Comparison of ENCODE assay signal across 8 cellular contexts in the genomic region with DNA sequence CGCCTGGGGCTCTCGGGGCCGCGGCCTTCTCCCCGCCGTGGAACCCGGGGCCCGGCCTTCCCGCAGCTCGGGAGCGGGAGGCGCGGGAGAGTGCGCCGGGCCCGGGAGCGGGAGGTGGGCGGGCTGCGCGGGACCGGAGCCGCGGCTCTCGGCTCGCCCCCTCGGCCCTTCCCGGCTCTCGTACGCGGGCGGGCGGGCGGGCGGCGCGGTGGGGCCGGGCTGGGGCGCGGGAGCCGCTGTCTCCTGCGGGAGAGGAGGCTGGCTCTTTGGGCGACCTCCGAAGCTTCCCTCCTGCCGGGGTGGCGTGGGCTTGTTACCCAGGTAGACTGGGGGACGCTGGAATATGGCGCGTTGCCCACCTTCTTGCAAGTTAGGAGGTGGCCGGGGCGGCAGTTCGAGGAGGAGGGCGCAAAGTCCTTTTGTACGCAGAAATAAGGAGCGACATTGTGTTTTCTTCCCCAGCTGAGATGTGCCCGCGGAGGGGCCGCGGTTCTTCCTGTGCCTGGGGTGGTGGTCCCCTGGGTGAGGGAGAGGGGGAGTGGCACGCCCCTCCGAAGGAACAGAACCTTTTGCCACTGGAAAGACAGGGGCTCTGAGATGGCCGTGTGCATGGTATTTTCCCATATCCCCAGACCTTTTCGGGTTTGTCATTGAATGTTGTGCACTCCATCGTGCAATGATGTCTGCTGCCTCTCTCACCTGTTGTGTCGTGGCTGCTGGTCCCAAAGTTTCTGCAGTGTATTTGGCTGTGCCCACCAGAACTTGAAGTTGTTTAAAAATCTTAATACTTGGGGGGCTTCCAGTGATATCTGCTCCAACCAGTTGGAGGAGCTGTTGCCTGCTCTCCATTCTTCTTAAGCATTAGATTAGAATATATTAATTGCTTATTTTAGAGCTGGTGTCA. TPM values are rescaled to one million over a fixed set of nuclear protein-coding genes. Genes with fewer than 3 reads are reported as not detected.
DNase-seq lines count a peak whose midpoint lies in the region; ATAC-seq, FAIRE-seq and TF ChIP-seq lines count a peak whose summit lies in the region.

No MANE protein-coding gene starts in this region.

- H3K27ac ChIP-seq in A673 (ENCODE audit: low read depth, low read length, poor library complexity, severe bottlenecking), result peak overlapping the region; percentile 96

- H3K27me3 ChIP-seq in A673 (replicated peaks; ENCODE audit: insufficient read depth, low read depth, low read length, poor library complexity), result no peaks in the 10 kb centered on the region

- peak overlapping the region; percentile 95 for H3K4me3 Mint-ChIP-seq in glutamatergic neuron (ENCODE audit: unreplicated experiment)
- peak overlapping the region; percentile 89 for H3K4me3 Mint-ChIP-seq in osteocyte (ENCODE audit: unreplicated experiment)

- no TSS peak for BruUV-seq in A673 (replicated peaks; lab: Mats Ljungman, UMichigan)

- peak; percentile 55 for DNase-seq in A673 (ENCODE audit: low spot score)
- DNase-seq in RCC 7860 (ENCODE audit: low spot score), result peak; percentile 25
- DNase-seq in activated naive CD4-positive, alpha-beta T cell treated with anti-CD3 and anti-CD28 coated beads, Interleukin-2, amount 50 U/mL, for 72 hours (ENCODE audit: low spot score in 2 of 2), result peak in 1 of 2 donors; percentile 38
- DNase-seq in glutamatergic neuron, result peak; percentile 45
- DNase-seq in osteocyte (ENCODE audit: extremely low spot score, unreplicated experiment), result no peak

- intact Hi-C loops in A673 (cut with micrococcal nuclease; ENCODE audit: unreplicated experiment), result no loop called here

- H3K36me3 ChIP-seq in A673 (ENCODE audit: insufficient read depth, low read length, poor library complexity, severe bottlenecking), result peaks cover 16% of the 10 kb centered on the region

- H3K27me3 Mint-ChIP-seq in glutamatergic neuron (ENCODE audit: unreplicated experiment), result peaks cover 8% of the 10 kb centered on the region
- H3K27me3 Mint-ChIP-seq in osteocyte (ENCODE audit: unreplicated experiment), result no peaks in the 10 kb centered on the region

- H3K4me1 Mint-ChIP-seq in glutamatergic neuron (ENCODE audit: low read depth, unreplicated experiment), result peaks cover 5% of the 10 kb centered on the region
- H3K4me1 Mint-ChIP-seq in osteocyte (ENCODE audit: unreplicated experiment), result peaks cover 40% of the 10 kb centered on the region

- peak overlapping the region; percentile 88 to 98 for H3K27ac Mint-ChIP-seq in activated naive CD4-positive, alpha-beta T cell treated with anti-CD3 and anti-CD28 coated beads, Interleukin-2, amount 50 U/mL, for 72 hours
- peak overlapping the region; percentile 89 for H3K27ac Mint-ChIP-seq in glutamatergic neuron (ENCODE audit: unreplicated experiment)
- H3K27ac Mint-ChIP-seq in osteocyte (ENCODE audit: unreplicated experiment), result peak overlapping the region; percentile 91

- no peaks in the 10 kb centered on the region for H3K9me3 ChIP-seq in A673 (ENCODE audit: low read depth, low read length, poor library complexity, severe bottlenecking)

- peaks cover 19 to 25% of the 10 kb centered on the region in 2 donors for H3K36me3 Mint-ChIP-seq in activated naive CD4-positive, alpha-beta T cell treated with anti-CD3 and anti-CD28 coated beads, Interleukin-2, amount 50 U/mL, for 72 hours
- H3K36me3 Mint-ChIP-seq in glutamatergic neuron (ENCODE audit: unreplicated experiment) (no peaks in the 10 kb centered on the region), osteocyte (ENCODE audit: unreplicated experiment) (peaks cover 13% of the 10 kb centered on the region)

- peak; percentile 79 for TF ChIP-seq CTCF in A673 (conservative IDR thresholded peaks at IDR 0.05; ENCODE audit: low read depth, low read length)
- TF ChIP-seq CTCF in glutamatergic neuron (IDR thresholded peaks at IDR 0.05; ENCODE audit: partially characterized antibody, unreplicated experiment), result peak; percentile 45
- TF ChIP-seq CTCF in osteocyte (IDR thresholded peaks at IDR 0.05), result peak; percentile 72

- POLR2A ChIA-PET in A673 (lab: Charles Lee; ENCODE audit: low non-redundant PET), result no interaction called here

- ATAC-seq in GM18502 (IDR thresholded peaks at IDR 0.05; ENCODE audit: poor library complexity, unreplicated experiment) (peak; percentile 24), HG03354 (IDR thresholded peaks at IDR 0.05; ENCODE audit: poor library complexity, severe bottlenecking, unreplicated experiment) (peak; percentile 18), HG03039 (IDR thresholded peaks at IDR 0.05; ENCODE audit: unreplicated experiment) (no peak)
- peak; percentile 13 to 21 for ATAC-seq in activated naive CD4-positive, alpha-beta T cell treated with anti-CD3 and anti-CD28 coated beads, Interleukin-2, amount 50 U/mL, for 72 hours

- H3K4me1 ChIP-seq in A673 (ENCODE audit: insufficient read depth, low read length, poor library complexity, severe bottlenecking), result peaks cover 23% of the 10 kb centered on the region

- peak overlapping the region; percentile 82 for H3K4me3 ChIP-seq in A673 (ENCODE audit: low read depth, low read length, poor library complexity, severe bottlenecking)

- CTCF ChIA-PET in A673 (lab: Charles Lee), result interaction anchor here (0.7 to 0.9 kb wide), 3 partner anchors 179 to 398 kb away, joined by 3 to 5 read pairs (median 4); no protein-coding TSS in a partner anchor

- no peak for FAIRE-seq in RCC 7860 (lab: Jason Lieb, UNC)

- no peaks in the 10 kb centered on the region for H3K9me3 Mint-ChIP-seq in activated naive CD4-positive, alpha-beta T cell treated with anti-CD3 and anti-CD28 coated beads, Interleukin-2, amount 50 U/mL, for 72 hours
- peaks cover 19% of the 10 kb centered on the region for H3K9me3 Mint-ChIP-seq in glutamatergic neuron (ENCODE audit: unreplicated experiment)
- no peaks in the 10 kb centered on the region for H3K9me3 Mint-ChIP-seq in osteocyte (ENCODE audit: unreplicated experiment)

RNA-seq across cellular contexts. Expression of gene NRF1, which starts 0.8 kb away (rescaled TPM):
- 28.7 and 30.2 TPM in 2 replicates for total RNA-seq in A673 (2021)
- total RNA-seq in activated naive CD4-positive, alpha-beta T cell treated with anti-CD3 and anti-CD28 coated beads, Interleukin-2, amount 50 U/mL, for 72 hours, result 10 to 100 TPM; 15.6 to 21.7 TPM
- 16.4 TPM for total RNA-seq in glutamatergic neuron (ENCODE audit: unreplicated experiment)
- 15.8 and 20.7 TPM in 2 replicates for total RNA-seq in osteocyte
